1 cellular context compared by ENCODE assay signal in the genomic region with DNA sequence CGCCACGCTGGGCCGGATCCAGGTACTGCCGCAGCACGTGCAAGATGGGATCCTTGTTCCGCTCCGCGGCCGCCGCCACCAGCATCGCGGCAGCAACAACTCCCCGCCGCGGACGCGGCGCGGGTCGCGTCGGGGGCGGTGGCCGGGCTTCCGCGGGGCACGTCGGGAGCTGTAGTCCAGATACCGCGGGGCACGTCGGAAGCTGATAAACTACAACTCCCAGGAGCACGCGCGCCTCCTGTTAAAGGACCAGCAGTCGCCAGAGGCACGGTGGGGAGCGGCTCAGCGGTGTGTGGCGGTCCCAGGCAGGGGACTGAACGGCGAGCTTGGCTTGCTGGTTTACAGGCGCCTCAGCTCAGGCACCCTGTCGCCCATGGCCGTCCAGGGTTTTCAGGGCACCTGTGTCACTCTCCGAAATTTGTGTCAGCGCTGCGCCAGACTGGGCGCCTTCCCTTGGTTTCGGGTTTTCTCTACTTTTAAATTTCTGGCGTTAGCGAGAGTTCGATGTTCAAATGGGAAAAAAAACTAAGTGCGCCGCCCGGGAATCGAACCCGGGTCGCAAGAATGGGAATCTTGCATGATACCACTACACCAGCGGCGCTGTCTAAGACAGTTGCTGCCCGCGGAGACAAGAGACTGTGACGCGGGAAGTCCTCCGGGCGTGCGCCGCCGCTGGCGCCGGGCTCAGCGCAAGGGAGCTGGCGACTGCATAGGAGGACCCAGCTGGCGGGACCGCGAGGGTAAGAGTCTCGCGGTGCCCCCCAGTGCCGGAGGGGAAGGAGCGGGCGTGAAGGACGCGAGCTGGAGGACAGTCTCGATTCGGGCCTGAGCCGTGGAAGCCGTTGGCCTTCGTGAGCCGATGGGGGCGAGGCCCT.
A peak's percentile ranks its signal among the peaks of the same experiment; 100 is the strongest.
TF ChIP-seq lines count a peak whose summit lies in the region.

A gene (minus strand): TSS at position 100 of the 875 bp plus-strand sequence. CDS start 15 bp downstream, at position 85.

TF ChIP-seq in WTC11, 78 proteins besides CTCF, POLR2A, EP300 and RAD21 (continued from another document and continues in another):
- TF ChIP-seq, protein P1, sequence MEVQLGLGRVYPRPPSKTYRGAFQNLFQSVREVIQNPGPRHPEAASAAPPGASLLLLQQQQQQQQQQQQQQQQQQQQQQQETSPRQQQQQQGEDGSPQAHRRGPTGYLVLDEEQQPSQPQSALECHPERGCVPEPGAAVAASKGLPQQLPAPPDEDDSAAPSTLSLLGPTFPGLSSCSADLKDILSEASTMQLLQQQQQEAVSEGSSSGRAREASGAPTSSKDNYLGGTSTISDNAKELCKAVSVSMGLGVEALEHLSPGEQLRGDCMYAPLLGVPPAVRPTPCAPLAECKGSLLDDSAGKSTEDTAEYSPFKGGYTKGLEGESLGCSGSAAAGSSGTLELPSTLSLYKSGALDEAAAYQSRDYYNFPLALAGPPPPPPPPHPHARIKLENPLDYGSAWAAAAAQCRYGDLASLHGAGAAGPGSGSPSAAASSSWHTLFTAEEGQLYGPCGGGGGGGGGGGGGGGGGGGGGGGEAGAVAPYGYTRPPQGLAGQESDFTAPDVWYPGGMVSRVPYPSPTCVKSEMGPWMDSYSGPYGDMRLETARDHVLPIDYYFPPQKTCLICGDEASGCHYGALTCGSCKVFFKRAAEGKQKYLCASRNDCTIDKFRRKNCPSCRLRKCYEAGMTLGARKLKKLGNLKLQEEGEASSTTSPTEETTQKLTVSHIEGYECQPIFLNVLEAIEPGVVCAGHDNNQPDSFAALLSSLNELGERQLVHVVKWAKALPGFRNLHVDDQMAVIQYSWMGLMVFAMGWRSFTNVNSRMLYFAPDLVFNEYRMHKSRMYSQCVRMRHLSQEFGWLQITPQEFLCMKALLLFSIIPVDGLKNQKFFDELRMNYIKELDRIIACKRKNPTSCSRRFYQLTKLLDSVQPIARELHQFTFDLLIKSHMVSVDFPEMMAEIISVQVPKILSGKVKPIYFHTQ (CRISPR knock-in tag; IDR thresholded peaks at IDR 0.05) = no peak
- TF ChIP-seq JAZF1 (CRISPR knock-in tag; IDR thresholded peaks at IDR 0.05) (no peak), CBFB (CRISPR knock-in tag; IDR thresholded peaks at IDR 0.05; ENCODE audit: low read depth) (no peak), ESRRA (CRISPR knock-in tag; IDR thresholded peaks at IDR 0.05; ENCODE audit: borderline replicate concordance) (no peak), CREB1 (CRISPR knock-in tag; IDR thresholded peaks at IDR 0.05) (no peak), NR3C1 (CRISPR knock-in tag; conservative IDR thresholded peaks at IDR 0.05; ENCODE audit: low read depth) (no peak), ZNF317 (CRISPR knock-in tag; IDR thresholded peaks at IDR 0.05; ENCODE audit: borderline replicate concordance, low read depth) (peak; percentile 34; the same call in 1 of the 2 replicates), CREM (CRISPR knock-in tag; IDR thresholded peaks at IDR 0.05) (peak; percentile 48; the same call in 1 of the 2 replicates), SMAD3 (CRISPR knock-in tag; IDR thresholded peaks at IDR 0.05; ENCODE audit: borderline replicate concordance) (no peak), TEAD4 (CRISPR knock-in tag; IDR thresholded peaks at IDR 0.05) (no peak), OVOL2 (CRISPR knock-in tag; IDR thresholded peaks at IDR 0.05; ENCODE audit: borderline replicate concordance) (no peak), IRF2 (CRISPR knock-in tag; IDR thresholded peaks at IDR 0.05; ENCODE audit: borderline replicate concordance, low read depth) (no peak), EMX1 (CRISPR knock-in tag; IDR thresholded peaks at IDR 0.05) (no peak), NR1H2 (CRISPR knock-in tag; IDR thresholded peaks at IDR 0.05) (no peak), ZNF263 (CRISPR knock-in tag; IDR thresholded peaks at IDR 0.05; ENCODE audit: low read depth) (no peak)
- TF ChIP-seq, protein P2, sequence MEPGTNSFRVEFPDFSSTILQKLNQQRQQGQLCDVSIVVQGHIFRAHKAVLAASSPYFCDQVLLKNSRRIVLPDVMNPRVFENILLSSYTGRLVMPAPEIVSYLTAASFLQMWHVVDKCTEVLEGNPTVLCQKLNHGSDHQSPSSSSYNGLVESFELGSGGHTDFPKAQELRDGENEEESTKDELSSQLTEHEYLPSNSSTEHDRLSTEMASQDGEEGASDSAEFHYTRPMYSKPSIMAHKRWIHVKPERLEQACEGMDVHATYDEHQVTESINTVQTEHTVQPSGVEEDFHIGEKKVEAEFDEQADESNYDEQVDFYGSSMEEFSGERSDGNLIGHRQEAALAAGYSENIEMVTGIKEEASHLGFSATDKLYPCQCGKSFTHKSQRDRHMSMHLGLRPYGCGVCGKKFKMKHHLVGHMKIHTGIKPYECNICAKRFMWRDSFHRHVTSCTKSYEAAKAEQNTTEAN (CRISPR knock-in tag; IDR thresholded peaks at IDR 0.05) = no peak
- TF ChIP-seq, protein P3, sequence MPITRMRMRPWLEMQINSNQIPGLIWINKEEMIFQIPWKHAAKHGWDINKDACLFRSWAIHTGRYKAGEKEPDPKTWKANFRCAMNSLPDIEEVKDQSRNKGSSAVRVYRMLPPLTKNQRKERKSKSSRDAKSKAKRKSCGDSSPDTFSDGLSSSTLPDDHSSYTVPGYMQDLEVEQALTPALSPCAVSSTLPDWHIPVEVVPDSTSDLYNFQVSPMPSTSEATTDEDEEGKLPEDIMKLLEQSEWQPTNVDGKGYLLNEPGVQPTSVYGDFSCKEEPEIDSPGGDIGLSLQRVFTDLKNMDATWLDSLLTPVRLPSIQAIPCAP (CRISPR knock-in tag; IDR thresholded peaks at IDR 0.05) = no peak
- TF ChIP-seq, protein P4, sequence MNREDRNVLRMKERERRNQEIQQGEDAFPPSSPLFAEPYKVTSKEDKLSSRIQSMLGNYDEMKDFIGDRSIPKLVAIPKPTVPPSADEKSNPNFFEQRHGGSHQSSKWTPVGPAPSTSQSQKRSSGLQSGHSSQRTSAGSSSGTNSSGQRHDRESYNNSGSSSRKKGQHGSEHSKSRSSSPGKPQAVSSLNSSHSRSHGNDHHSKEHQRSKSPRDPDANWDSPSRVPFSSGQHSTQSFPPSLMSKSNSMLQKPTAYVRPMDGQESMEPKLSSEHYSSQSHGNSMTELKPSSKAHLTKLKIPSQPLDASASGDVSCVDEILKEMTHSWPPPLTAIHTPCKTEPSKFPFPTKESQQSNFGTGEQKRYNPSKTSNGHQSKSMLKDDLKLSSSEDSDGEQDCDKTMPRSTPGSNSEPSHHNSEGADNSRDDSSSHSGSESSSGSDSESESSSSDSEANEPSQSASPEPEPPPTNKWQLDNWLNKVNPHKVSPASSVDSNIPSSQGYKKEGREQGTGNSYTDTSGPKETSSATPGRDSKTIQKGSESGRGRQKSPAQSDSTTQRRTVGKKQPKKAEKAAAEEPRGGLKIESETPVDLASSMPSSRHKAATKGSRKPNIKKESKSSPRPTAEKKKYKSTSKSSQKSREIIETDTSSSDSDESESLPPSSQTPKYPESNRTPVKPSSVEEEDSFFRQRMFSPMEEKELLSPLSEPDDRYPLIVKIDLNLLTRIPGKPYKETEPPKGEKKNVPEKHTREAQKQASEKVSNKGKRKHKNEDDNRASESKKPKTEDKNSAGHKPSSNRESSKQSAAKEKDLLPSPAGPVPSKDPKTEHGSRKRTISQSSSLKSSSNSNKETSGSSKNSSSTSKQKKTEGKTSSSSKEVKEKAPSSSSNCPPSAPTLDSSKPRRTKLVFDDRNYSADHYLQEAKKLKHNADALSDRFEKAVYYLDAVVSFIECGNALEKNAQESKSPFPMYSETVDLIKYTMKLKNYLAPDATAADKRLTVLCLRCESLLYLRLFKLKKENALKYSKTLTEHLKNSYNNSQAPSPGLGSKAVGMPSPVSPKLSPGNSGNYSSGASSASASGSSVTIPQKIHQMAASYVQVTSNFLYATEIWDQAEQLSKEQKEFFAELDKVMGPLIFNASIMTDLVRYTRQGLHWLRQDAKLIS (CRISPR knock-in tag; IDR thresholded peaks at IDR 0.05; ENCODE audit: borderline replicate concordance) = no peak; the same call in 1 of the 2 replicates
- TF ChIP-seq, protein P5, sequence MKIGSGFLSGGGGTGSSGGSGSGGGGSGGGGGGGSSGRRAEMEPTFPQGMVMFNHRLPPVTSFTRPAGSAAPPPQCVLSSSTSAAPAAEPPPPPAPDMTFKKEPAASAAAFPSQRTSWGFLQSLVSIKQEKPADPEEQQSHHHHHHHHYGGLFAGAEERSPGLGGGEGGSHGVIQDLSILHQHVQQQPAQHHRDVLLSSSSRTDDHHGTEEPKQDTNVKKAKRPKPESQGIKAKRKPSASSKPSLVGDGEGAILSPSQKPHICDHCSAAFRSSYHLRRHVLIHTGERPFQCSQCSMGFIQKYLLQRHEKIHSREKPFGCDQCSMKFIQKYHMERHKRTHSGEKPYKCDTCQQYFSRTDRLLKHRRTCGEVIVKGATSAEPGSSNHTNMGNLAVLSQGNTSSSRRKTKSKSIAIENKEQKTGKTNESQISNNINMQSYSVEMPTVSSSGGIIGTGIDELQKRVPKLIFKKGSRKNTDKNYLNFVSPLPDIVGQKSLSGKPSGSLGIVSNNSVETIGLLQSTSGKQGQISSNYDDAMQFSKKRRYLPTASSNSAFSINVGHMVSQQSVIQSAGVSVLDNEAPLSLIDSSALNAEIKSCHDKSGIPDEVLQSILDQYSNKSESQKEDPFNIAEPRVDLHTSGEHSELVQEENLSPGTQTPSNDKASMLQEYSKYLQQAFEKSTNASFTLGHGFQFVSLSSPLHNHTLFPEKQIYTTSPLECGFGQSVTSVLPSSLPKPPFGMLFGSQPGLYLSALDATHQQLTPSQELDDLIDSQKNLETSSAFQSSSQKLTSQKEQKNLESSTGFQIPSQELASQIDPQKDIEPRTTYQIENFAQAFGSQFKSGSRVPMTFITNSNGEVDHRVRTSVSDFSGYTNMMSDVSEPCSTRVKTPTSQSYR (CRISPR knock-in tag; IDR thresholded peaks at IDR 0.05) = no peak
- TF ChIP-seq, protein P6, sequence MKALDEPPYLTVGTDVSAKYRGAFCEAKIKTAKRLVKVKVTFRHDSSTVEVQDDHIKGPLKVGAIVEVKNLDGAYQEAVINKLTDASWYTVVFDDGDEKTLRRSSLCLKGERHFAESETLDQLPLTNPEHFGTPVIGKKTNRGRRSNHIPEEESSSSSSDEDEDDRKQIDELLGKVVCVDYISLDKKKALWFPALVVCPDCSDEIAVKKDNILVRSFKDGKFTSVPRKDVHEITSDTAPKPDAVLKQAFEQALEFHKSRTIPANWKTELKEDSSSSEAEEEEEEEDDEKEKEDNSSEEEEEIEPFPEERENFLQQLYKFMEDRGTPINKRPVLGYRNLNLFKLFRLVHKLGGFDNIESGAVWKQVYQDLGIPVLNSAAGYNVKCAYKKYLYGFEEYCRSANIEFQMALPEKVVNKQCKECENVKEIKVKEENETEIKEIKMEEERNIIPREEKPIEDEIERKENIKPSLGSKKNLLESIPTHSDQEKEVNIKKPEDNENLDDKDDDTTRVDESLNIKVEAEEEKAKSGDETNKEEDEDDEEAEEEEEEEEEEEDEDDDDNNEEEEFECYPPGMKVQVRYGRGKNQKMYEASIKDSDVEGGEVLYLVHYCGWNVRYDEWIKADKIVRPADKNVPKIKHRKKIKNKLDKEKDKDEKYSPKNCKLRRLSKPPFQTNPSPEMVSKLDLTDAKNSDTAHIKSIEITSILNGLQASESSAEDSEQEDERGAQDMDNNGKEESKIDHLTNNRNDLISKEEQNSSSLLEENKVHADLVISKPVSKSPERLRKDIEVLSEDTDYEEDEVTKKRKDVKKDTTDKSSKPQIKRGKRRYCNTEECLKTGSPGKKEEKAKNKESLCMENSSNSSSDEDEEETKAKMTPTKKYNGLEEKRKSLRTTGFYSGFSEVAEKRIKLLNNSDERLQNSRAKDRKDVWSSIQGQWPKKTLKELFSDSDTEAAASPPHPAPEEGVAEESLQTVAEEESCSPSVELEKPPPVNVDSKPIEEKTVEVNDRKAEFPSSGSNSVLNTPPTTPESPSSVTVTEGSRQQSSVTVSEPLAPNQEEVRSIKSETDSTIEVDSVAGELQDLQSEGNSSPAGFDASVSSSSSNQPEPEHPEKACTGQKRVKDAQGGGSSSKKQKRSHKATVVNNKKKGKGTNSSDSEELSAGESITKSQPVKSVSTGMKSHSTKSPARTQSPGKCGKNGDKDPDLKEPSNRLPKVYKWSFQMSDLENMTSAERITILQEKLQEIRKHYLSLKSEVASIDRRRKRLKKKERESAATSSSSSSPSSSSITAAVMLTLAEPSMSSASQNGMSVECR (CRISPR knock-in tag; IDR thresholded peaks at IDR 0.05; ENCODE audit: borderline replicate concordance) = peak; percentile 83; the same call in 1 of the 2 replicates
- TF ChIP-seq, protein P7, sequence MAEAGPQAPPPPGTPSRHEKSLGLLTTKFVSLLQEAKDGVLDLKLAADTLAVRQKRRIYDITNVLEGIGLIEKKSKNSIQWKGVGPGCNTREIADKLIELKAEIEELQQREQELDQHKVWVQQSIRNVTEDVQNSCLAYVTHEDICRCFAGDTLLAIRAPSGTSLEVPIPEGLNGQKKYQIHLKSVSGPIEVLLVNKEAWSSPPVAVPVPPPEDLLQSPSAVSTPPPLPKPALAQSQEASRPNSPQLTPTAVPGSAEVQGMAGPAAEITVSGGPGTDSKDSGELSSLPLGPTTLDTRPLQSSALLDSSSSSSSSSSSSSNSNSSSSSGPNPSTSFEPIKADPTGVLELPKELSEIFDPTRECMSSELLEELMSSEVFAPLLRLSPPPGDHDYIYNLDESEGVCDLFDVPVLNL (CRISPR knock-in tag; IDR thresholded peaks at IDR 0.05; ENCODE audit: borderline replicate concordance, low read depth) = no peak
- TF ChIP-seq, protein P8, sequence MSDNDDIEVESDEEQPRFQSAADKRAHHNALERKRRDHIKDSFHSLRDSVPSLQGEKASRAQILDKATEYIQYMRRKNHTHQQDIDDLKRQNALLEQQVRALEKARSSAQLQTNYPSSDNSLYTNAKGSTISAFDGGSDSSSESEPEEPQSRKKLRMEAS (CRISPR knock-in tag; IDR thresholded peaks at IDR 0.05) = peak; percentile 74; the same call in 1 of the 2 replicates
- TF ChIP-seq, protein P9, sequence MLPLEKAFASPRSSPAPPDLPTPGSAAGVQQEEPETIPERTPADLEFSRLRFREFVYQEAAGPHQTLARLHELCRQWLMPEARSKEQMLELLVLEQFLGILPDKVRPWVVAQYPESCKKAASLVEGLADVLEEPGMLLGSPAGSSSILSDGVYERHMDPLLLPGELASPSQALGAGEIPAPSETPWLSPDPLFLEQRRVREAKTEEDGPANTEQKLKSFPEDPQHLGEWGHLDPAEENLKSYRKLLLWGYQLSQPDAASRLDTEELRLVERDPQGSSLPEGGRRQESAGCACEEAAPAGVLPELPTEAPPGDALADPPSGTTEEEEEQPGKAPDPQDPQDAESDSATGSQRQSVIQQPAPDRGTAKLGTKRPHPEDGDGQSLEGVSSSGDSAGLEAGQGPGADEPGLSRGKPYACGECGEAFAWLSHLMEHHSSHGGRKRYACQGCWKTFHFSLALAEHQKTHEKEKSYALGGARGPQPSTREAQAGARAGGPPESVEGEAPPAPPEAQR (CRISPR knock-in tag; IDR thresholded peaks at IDR 0.05) = no peak
- TF ChIP-seq, protein P10, sequence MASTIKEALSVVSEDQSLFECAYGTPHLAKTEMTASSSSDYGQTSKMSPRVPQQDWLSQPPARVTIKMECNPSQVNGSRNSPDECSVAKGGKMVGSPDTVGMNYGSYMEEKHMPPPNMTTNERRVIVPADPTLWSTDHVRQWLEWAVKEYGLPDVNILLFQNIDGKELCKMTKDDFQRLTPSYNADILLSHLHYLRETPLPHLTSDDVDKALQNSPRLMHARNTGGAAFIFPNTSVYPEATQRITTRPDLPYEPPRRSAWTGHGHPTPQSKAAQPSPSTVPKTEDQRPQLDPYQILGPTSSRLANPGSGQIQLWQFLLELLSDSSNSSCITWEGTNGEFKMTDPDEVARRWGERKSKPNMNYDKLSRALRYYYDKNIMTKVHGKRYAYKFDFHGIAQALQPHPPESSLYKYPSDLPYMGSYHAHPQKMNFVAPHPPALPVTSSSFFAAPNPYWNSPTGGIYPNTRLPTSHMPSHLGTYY (CRISPR knock-in tag; IDR thresholded peaks at IDR 0.05) = no peak
